20 cellular contexts compared by ENCODE assay signal in the genomic region with DNA sequence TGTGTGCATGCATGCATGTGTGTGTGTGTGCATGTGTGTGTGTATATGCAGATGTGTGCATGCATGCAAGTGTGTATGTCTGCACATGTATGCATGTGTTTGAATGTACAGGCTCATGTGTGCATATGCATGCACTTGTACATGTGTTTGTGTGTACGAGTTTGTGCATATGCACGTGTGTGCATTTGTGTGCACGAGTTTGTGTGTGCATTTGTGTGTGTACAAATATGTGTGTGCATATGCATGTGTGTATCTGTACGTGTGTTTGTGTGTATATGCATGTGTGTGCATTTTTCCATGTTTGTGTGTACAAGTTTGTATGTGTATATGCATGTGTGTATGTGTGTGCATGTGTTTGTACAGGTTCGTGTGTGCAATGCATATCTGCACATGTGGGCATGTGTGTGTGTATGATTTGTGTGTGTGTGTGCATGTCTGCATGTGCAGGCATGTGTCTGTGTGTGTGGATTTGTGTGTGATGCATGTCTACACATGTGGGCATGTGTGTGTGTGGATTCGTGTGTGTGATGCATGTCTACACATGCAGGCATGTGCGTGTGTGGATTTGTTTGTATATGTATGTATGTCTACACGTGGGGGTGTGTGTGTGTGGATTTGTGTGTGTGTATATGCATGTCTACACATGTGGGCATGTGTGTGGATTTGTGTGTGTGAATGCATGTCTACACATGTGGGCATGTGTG. TPM values are rescaled to one million over a fixed set of nuclear protein-coding genes. Genes with fewer than 3 reads are reported as not detected.
"Had no signal": no experiment of that assay in that cellular context is flagged by ENCODE, and none has a peak within 500 bp of the region (broad histone marks: within the 10 kb centered on the region; RNA-seq: fewer than 3 reads in every experiment).

No MANE protein-coding gene starts in this region.

- H3K4me1 Mint-ChIP-seq: neural crest cell; stimulated activated effector memory CD8-positive, alpha-beta T cell treated with anti-CD3 and anti-CD28 coated beads, Interleukin-12 subunit alpha, Interleukin-12 subunit beta, amount 100 ng/mL, for 72 hours had no signal

- H3K4me3 Mint-ChIP-seq: dendritic cell treated with granulocyte-macrophage colony-stimulating factor and Interleukin-4, amounts not matched to agents 40 ng/mL and 50 ng/mL, for 4 days; effector memory CD8-positive, alpha-beta T cell; naive thymus-derived CD8-positive, alpha-beta T cell; neural crest cell; stimulated activated effector memory CD8-positive, alpha-beta T cell treated with anti-CD3 and anti-CD28 coated beads, Interleukin-12 subunit alpha, Interleukin-12 subunit beta, amount 100 ng/mL, for 72 hours; stimulated activated naive CD8-positive, alpha-beta T cell treated with anti-CD3 and anti-CD28 coated beads, Interleukin-15, Interleukin-2, amounts not matched to agents 100 ng/mL and 50 ng/mL, for 24 hours had no signal

- H3K27me3 ChIP-seq: foreskin keratinocyte, hepatocyte, ovary, testis, tibial nerve had no signal

- H3K27ac Mint-ChIP-seq: dendritic cell treated with granulocyte-macrophage colony-stimulating factor and Interleukin-4, amounts not matched to agents 40 ng/mL and 50 ng/mL, for 4 days; effector memory CD8-positive, alpha-beta T cell; stimulated activated effector memory CD8-positive, alpha-beta T cell treated with anti-CD3 and anti-CD28 coated beads, Interleukin-12 subunit alpha, Interleukin-12 subunit beta, amount 100 ng/mL, for 72 hours; stimulated activated naive CD8-positive, alpha-beta T cell treated with anti-CD3 and anti-CD28 coated beads, Interleukin-15, Interleukin-2, amounts not matched to agents 100 ng/mL and 50 ng/mL, for 24 hours had no signal

- H2AFZ ChIP-seq: hepatocyte had no signal

- H3K27me3 Mint-ChIP-seq: stimulated activated naive CD8-positive, alpha-beta T cell treated with anti-CD3 and anti-CD28 coated beads, Interleukin-15, Interleukin-2, amounts not matched to agents 100 ng/mL and 50 ng/mL, for 24 hours had no signal

- H3K27ac ChIP-seq: foreskin keratinocyte, hepatocyte, ovary, testis, tibial nerve had no signal

- DNase-seq: effector memory CD8-positive, alpha-beta T cell; foreskin keratinocyte; left colon; left ventricle myocardium superior; mucosa of descending colon; naive thymus-derived CD8-positive, alpha-beta T cell; nucleus accumbens; ovary; right cardiac atrium; stimulated activated CD4-positive, alpha-beta T cell treated with anti-CD3 and anti-CD28 coated beads, Interleukin-4, amount 100 ng/mL, for 1 hour; stimulated activated CD8-positive, alpha-beta memory T cell treated with anti-CD3 and anti-CD28 coated beads, Interleukin-4, amount 100 ng/mL, for 48 hours; testis had no signal

- H3K4me2 ChIP-seq: hepatocyte had no signal

- H3K9me3 ChIP-seq: mucosa of descending colon, ovary, testis, tibial nerve had no signal

- H3K4me3 ChIP-seq: hepatocyte, lung, mucosa of descending colon, ovary, testis, tibial nerve had no signal

- H3K9me3 Mint-ChIP-seq: dendritic cell treated with granulocyte-macrophage colony-stimulating factor and Interleukin-4, amounts not matched to agents 40 ng/mL and 50 ng/mL, for 4 days; effector memory CD8-positive, alpha-beta T cell; stimulated activated naive CD8-positive, alpha-beta T cell treated with anti-CD3 and anti-CD28 coated beads, Interleukin-15, Interleukin-2, amounts not matched to agents 100 ng/mL and 50 ng/mL, for 24 hours had no signal

- ATAC-seq: effector memory CD8-positive, alpha-beta T cell; foreskin keratinocyte; left colon; mucosa of descending colon; naive thymus-derived CD8-positive, alpha-beta T cell; stimulated activated effector memory CD8-positive, alpha-beta T cell treated with anti-CD3 and anti-CD28 coated beads, Interleukin-12 subunit alpha, Interleukin-12 subunit beta, amount 100 ng/mL, for 72 hours had no signal

- H3K36me3 Mint-ChIP-seq: naive thymus-derived CD8-positive, alpha-beta T cell; stimulated activated effector memory CD8-positive, alpha-beta T cell treated with anti-CD3 and anti-CD28 coated beads, Interleukin-12 subunit alpha, Interleukin-12 subunit beta, amount 100 ng/mL, for 72 hours had no signal

- H3K4me1 ChIP-seq: foreskin keratinocyte, testis, tibial nerve had no signal

- H3K36me3 ChIP-seq: ovary, tibial nerve had no signal

- H3K79me2 ChIP-seq: hepatocyte had no signal

RNA-seq across cellular contexts. Expression of a gene that starts 57.1 kb away (rescaled TPM):
- total RNA-seq: epithelial cell of proximal tubule; foreskin keratinocyte; naive thymus-derived CD8-positive, alpha-beta T cell; neural crest cell had no signal
- polyA plus RNA-seq: foreskin keratinocyte had no signal
